Comparison of ENCODE assay signal across 13 cellular contexts in genomic region chr2:113137827-113138226, GRCh38. TPM values are rescaled to one million over a fixed set of nuclear protein-coding genes. Genes with fewer than 3 reads are reported as not detected.
DNase-seq lines count a peak whose midpoint lies in the region; ATAC-seq and TF ChIP-seq lines count a peak whose summit lies in the region.
"Had no signal": no experiment of that assay in that cellular context is flagged by ENCODE, and none has a peak within 500 bp of the region (broad histone marks: within the 10 kb centered on the region; RNA-seq: fewer than 3 reads in every experiment).

No MANE protein-coding gene starts in this region.

- H3K27ac ChIP-seq in BLaER1: no peak overlapping the region; the same call in 1 of the 2 replicates
- H3K27ac ChIP-seq in coronary artery: no peak overlapping the region
- H3K27ac ChIP-seq: SJSA1 had no signal

- H3K9ac ChIP-seq in BLaER1: 0 out of 2 replicates have a peak overlapping the region, but pooled peaks have one; percentile 5

- H3K9me3 ChIP-seq in BLaER1: no peaks in the 10 kb centered on the region
- H3K9me3 ChIP-seq: SJSA1 had no signal

- H3K27ac Mint-ChIP-seq in activated CD8-positive, alpha-beta memory T cell treated with anti-CD3 and anti-CD28 coated beads, Interleukin-2, amount 10 ng/mL, durations not matched to agents 7 days and 5 days: no peak overlapping the region
- no peak overlapping the region for H3K27ac Mint-ChIP-seq in osteocyte (ENCODE audit: unreplicated experiment)
- no peak overlapping the region for H3K27ac Mint-ChIP-seq in nephron progenitor cell

- CTCF ChIA-PET in activated CD8-positive, alpha-beta memory T cell treated with anti-CD3 and anti-CD28 coated beads, Interleukin-2, amount 10 ng/mL, durations not matched to agents 7 days and 5 days (lab: Charles Lee): interaction anchor here (0.8 to 13.6 kb wide), 53 partner anchors 8 to 461 kb away, joined by 3 to 329 read pairs (median 6); partner anchors contain the start of gene PSD4

- H3K4me1 ChIP-seq in BLaER1: peaks cover 24% of the 10 kb centered on the region
- H3K4me1 ChIP-seq: SJSA1 had no signal

- ATAC-seq in activated CD8-positive, alpha-beta memory T cell treated with anti-CD3 and anti-CD28 coated beads, Interleukin-2, amount 10 ng/mL, durations not matched to agents 7 days and 5 days: no peak
- ATAC-seq in GM21576 (IDR thresholded peaks at IDR 0.05; ENCODE audit: unreplicated experiment): no peak

- H3K27me3 Mint-ChIP-seq in activated CD8-positive, alpha-beta memory T cell treated with anti-CD3 and anti-CD28 coated beads, Interleukin-2, amount 10 ng/mL, durations not matched to agents 7 days and 5 days: no peaks in the 10 kb centered on the region
- H3K27me3 Mint-ChIP-seq in osteocyte (ENCODE audit: unreplicated experiment) (peaks cover 34% of the 10 kb centered on the region), nephron progenitor cell (ENCODE audit: low read depth, poor library complexity) (peaks cover 7% of the 10 kb centered on the region)

- H3K4me3 ChIP-seq in BLaER1 (no peak overlapping the region), coronary artery (no peak overlapping the region)
- H3K4me3 ChIP-seq: SJSA1 had no signal

- TF ChIP-seq CTCF in coronary artery (IDR thresholded peaks at IDR 0.05) (no peak), osteocyte (IDR thresholded peaks at IDR 0.05) (no peak), nephron progenitor cell (IDR thresholded peaks at IDR 0.05) (no peak)

- no peaks in the 10 kb centered on the region for H3K36me3 Mint-ChIP-seq in activated CD8-positive, alpha-beta memory T cell treated with anti-CD3 and anti-CD28 coated beads, Interleukin-2, amount 10 ng/mL, durations not matched to agents 7 days and 5 days
- H3K36me3 Mint-ChIP-seq in osteocyte (ENCODE audit: unreplicated experiment) (no peaks in the 10 kb centered on the region), nephron progenitor cell (ENCODE audit: low read depth) (no peaks in the 10 kb centered on the region)

- H4K20me1 ChIP-seq in BLaER1: no peaks in the 10 kb centered on the region

- peaks cover 34% of the 10 kb centered on the region for H3K4me1 Mint-ChIP-seq in activated CD8-positive, alpha-beta memory T cell treated with anti-CD3 and anti-CD28 coated beads, Interleukin-2, amount 10 ng/mL, durations not matched to agents 7 days and 5 days
- no peaks in the 10 kb centered on the region for H3K4me1 Mint-ChIP-seq in osteocyte (ENCODE audit: unreplicated experiment)
- H3K4me1 Mint-ChIP-seq in nephron progenitor cell: peaks cover 15% of the 10 kb centered on the region

- peak overlapping the region; percentile 58 for H3K4me2 ChIP-seq in BLaER1

- peak; percentile 39 for DNase-seq in activated CD8-positive, alpha-beta memory T cell treated with anti-CD3 and anti-CD28 coated beads, Interleukin-2, amount 10 ng/mL, durations not matched to agents 7 days and 5 days
- no peak for DNase-seq in activated CD8-positive, alpha-beta memory T cell treated with anti-CD3 and anti-CD28 coated beads, Interleukin-2, amount 50 U/mL, for 4 hours
- DNase-seq in coronary artery (ENCODE audit: low spot score) (peak; percentile 36), osteocyte (ENCODE audit: extremely low spot score, unreplicated experiment) (peak; percentile 54), glomerular visceral epithelial cell (ENCODE audit: extremely low spot score) (no peak), nephron progenitor cell (no peak)
- DNase-seq: 8988T, GOT3, NCI-H1436 treated with DMSO at 0.1 percent for 48 hours had no signal

- no peak overlapping the region for H3K4me3 Mint-ChIP-seq in activated CD8-positive, alpha-beta memory T cell treated with anti-CD3 and anti-CD28 coated beads, Interleukin-2, amount 10 ng/mL, durations not matched to agents 7 days and 5 days
- H3K4me3 Mint-ChIP-seq in osteocyte (ENCODE audit: unreplicated experiment) (no peak overlapping the region), nephron progenitor cell (no peak overlapping the region)

- H3K36me3 ChIP-seq in BLaER1: no peaks in the 10 kb centered on the region
- H3K36me3 ChIP-seq: SJSA1 had no signal

- H3K27me3 ChIP-seq in BLaER1: no peaks in the 10 kb centered on the region
- H3K27me3 ChIP-seq: SJSA1 had no signal

- no peaks in the 10 kb centered on the region for H3K9me3 Mint-ChIP-seq in activated CD8-positive, alpha-beta memory T cell treated with anti-CD3 and anti-CD28 coated beads, Interleukin-2, amount 10 ng/mL, durations not matched to agents 7 days and 5 days (ENCODE audit: low read depth)
- H3K9me3 Mint-ChIP-seq in osteocyte (ENCODE audit: unreplicated experiment) (no peaks in the 10 kb centered on the region), nephron progenitor cell (no peaks in the 10 kb centered on the region)

RNA-seq across cellular contexts. Expression of gene IL1RN, which starts 10.4 kb away (rescaled TPM):
- total RNA-seq in activated CD8-positive, alpha-beta memory T cell treated with anti-CD3 and anti-CD28 coated beads, Interleukin-2, amount 10 ng/mL, durations not matched to agents 7 days and 5 days: 1 to 10 TPM; 1.8 TPM
- total RNA-seq in osteocyte: not detected in 2 replicates
- total RNA-seq: OCI-LY7, SJSA1 had no signal

RNA-seq across cellular contexts. Expression of gene PSD4, which starts 35.9 kb away (rescaled TPM):
- total RNA-seq in activated CD8-positive, alpha-beta memory T cell treated with anti-CD3 and anti-CD28 coated beads, Interleukin-2, amount 10 ng/mL, durations not matched to agents 7 days and 5 days: 100 to 1,000 TPM; 314 to 388 TPM
- 6.3 and 8.9 TPM in 2 replicates for total RNA-seq in osteocyte

Comparison
In these comparisons a context has a peak if more than half of its experiments do, and no peak if none do; other contexts are left out.
1. DNase-seq: peak in activated CD8-positive, alpha-beta memory T cell treated with anti-CD3 and anti-CD28 coated beads, Interleukin-2, amount 10 ng/mL, durations not matched to agents 7 days and 5 days (single experiment), coronary artery (single experiment) and osteocyte (single experiment); none in activated CD8-positive, alpha-beta memory T cell treated with anti-CD3 and anti-CD28 coated beads, Interleukin-2, amount 50 U/mL, for 4 hours (single experiment), glomerular visceral epithelial cell (single experiment) and nephron progenitor cell (single experiment).
2. RNA of gene PSD4, which starts 35.9 kb away (total RNA-seq): 314 to 388 TPM in activated CD8-positive, alpha-beta memory T cell treated with anti-CD3 and anti-CD28 coated beads, Interleukin-2, amount 10 ng/mL, durations not matched to agents 7 days and 5 days; 6.3 to 8.9 TPM in osteocyte; every median in the first group is over 10 times any median in the second.